ENCODE assay signal across 9 cellular contexts in the genomic region with DNA sequence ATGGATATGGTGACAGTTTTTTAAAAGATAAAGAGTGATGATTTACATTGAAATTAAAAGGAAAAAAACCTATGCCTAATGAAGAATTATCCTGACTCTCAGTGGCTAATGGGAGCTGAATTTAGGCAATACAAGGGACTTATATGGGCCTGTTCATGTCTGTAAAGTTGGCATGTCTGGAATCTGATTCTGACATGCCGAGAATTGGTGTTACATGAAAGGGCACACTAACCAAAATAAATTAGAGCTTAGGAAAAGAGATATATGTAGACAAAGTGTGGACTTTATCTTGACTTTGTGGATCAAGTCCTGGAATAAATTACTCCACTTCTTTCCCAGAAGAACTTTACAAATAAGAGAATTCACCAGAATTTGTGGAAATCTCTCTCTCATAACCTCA. TPM values are rescaled to one million over a fixed set of nuclear protein-coding genes. Genes with fewer than 3 reads are reported as not detected.
A peak's percentile ranks its signal among the peaks of the same experiment; 100 is the strongest.
DNase-seq lines count a peak whose midpoint lies in the region; ATAC-seq and TF ChIP-seq lines count a peak whose summit lies in the region.
"Had no signal": no experiment of that assay in that cellular context is flagged by ENCODE, and none has a peak within 500 bp of the region (broad histone marks: within the 10 kb centered on the region; RNA-seq: fewer than 3 reads in every experiment).

No MANE protein-coding gene starts in this region.

- no peaks in the 10 kb centered on the region for H3K9me3 ChIP-seq in gastrocnemius medialis

- ATAC-seq in gastrocnemius medialis (no peak), HG03565 (IDR thresholded peaks at IDR 0.05; ENCODE audit: unreplicated experiment) (no peak), GM19023 (IDR thresholded peaks at IDR 0.05; ENCODE audit: unreplicated experiment) (no peak)

- intact Hi-C loops in gastrocnemius medialis (cut with DNase I; ENCODE audit: low total_unique reads) = loop anchor here (2.0 to 5.0 kb wide), 4 partner anchors 44 to 321 kb away; no protein-coding TSS in a partner anchor

- H3K4me3 ChIP-seq in GM12865 (ENCODE audit: low read depth, low read length) (peak overlapping the region; percentile 97), fibroblast of villous mesenchyme (ENCODE audit: low read depth, low read length) (peak overlapping the region; percentile 98), gastrocnemius medialis (peak overlapping the region; percentile 74 to 97 (median 88))

- no peak for TF ChIP-seq POLR2A in gastrocnemius medialis (IDR thresholded peaks at IDR 0.05)

- in situ Hi-C loops in gastrocnemius medialis (cut with MboI; ENCODE audit: low sequenced_read_pairs in 4 of 4) = loop anchor here in 2 of 4 donors (10.0 to 25.0 kb wide), 2 partner anchors 98 to 1146 kb away; a partner anchor contains a TSS

- no peak for DNase-seq in GM12865 (ENCODE audit: low read depth)
- DNase-seq in fibroblast of villous mesenchyme (ENCODE audit: low read depth) = no peak
- DNase-seq in gastrocnemius medialis = no peak
- DNase-seq in OCI-M2 (lab: John Stamatoyannopoulos, UW; ENCODE audit: unreplicated experiment) = no peak
- no peak for DNase-seq in DMS153 (lab: John Stamatoyannopoulos, UW)
- DNase-seq: HCEC 1CT had no signal

- peak overlapping the region; percentile 92 for H3K27ac ChIP-seq in VCaP
- H3K27ac ChIP-seq in gastrocnemius medialis = peak overlapping the region; percentile 90 to 97 (median 95)

- H3K4me1 ChIP-seq in gastrocnemius medialis = peaks cover 34 to 48% of the 10 kb centered on the region in 2 donors

- H3K36me3 ChIP-seq in gastrocnemius medialis = no peaks in the 10 kb centered on the region

- TF ChIP-seq CTCF in GM12865 (IDR thresholded peaks at IDR 0.05; ENCODE audit: insufficient read depth, low read depth, low read length, missing control alignments) (no peak), VCaP (conservative IDR thresholded peaks at IDR 0.05) (no peak), fibroblast of villous mesenchyme (IDR thresholded peaks at IDR 0.05; ENCODE audit: insufficient read depth, low read depth, low read length) (no peak), gastrocnemius medialis (IDR thresholded peaks at IDR 0.05 in 4 of 5, conservative IDR thresholded peaks at IDR 0.05 in 1 of 5) (no peak)

- H3K27me3 ChIP-seq in gastrocnemius medialis = no peaks in the 10 kb centered on the region

RNA-seq across cellular contexts. Expression of a gene that starts 1.1 kb away (rescaled TPM):
- total RNA-seq in fibroblast of villous mesenchyme (29.0 and 45.8 TPM in 2 replicates), gastrocnemius medialis (10 to 100 TPM in 2 of 4 donors, 1 to 10 TPM in 2; 5.1 to 17.5 (median 9.0) TPM)

RNA-seq across cellular contexts. Expression of a gene that starts 36.5 kb away (rescaled TPM):
- total RNA-seq in fibroblast of villous mesenchyme (460 and 702 TPM in 2 replicates), gastrocnemius medialis (10 to 100 TPM; 60.3 to 94.8 (median 79.3) TPM)
